Comparison of ENCODE assay signal across 1 cellular context in the genomic region with DNA sequence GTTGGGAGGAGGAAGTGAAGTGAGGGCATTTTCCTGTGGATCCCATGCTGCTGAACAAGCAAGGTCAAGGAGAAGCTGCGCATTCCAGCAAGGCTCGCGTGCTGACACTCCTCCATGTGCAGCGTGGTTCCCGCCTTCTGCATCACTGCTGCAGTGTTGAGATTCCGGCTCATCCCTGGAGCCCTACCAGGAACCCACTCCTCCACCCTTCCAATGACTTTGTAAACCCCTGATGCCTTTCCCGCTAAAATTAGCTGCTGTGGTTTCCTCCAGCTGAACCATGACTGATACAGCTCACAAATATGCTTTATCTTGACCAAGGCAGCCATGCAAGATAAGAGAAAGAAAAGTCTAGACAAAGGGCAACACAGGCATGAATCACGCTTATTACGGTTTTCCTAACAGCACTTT.
TF ChIP-seq lines count a peak whose summit lies in the region.

No MANE protein-coding gene starts in this region.

TF ChIP-seq in K562, 482 proteins besides CTCF, POLR2A, EP300 and RAD21 (continued from another document and continues in another):
- TF ChIP-seq, protein P1, sequence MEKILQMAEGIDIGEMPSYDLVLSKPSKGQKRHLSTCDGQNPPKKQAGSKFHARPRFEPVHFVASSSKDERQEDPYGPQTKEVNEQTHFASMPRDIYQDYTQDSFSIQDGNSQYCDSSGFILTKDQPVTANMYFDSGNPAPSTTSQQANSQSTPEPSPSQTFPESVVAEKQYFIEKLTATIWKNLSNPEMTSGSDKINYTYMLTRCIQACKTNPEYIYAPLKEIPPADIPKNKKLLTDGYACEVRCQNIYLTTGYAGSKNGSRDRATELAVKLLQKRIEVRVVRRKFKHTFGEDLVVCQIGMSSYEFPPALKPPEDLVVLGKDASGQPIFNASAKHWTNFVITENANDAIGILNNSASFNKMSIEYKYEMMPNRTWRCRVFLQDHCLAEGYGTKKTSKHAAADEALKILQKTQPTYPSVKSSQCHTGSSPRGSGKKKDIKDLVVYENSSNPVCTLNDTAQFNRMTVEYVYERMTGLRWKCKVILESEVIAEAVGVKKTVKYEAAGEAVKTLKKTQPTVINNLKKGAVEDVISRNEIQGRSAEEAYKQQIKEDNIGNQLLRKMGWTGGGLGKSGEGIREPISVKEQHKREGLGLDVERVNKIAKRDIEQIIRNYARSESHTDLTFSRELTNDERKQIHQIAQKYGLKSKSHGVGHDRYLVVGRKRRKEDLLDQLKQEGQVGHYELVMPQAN (IDR thresholded peaks at IDR 0.05; ENCODE audit: borderline replicate concordance), result 0 out of 2 replicates have a peak, but pooled peaks have one; percentile 28
- peak; percentile 57 for TF ChIP-seq MAFG (tag; conservative IDR thresholded peaks at IDR 0.05)
- peak; percentile 37 for TF ChIP-seq TBP (optimal IDR thresholded peaks at IDR 0.05; ENCODE audit: low read depth, low read length)
- TF ChIP-seq, protein P2, sequence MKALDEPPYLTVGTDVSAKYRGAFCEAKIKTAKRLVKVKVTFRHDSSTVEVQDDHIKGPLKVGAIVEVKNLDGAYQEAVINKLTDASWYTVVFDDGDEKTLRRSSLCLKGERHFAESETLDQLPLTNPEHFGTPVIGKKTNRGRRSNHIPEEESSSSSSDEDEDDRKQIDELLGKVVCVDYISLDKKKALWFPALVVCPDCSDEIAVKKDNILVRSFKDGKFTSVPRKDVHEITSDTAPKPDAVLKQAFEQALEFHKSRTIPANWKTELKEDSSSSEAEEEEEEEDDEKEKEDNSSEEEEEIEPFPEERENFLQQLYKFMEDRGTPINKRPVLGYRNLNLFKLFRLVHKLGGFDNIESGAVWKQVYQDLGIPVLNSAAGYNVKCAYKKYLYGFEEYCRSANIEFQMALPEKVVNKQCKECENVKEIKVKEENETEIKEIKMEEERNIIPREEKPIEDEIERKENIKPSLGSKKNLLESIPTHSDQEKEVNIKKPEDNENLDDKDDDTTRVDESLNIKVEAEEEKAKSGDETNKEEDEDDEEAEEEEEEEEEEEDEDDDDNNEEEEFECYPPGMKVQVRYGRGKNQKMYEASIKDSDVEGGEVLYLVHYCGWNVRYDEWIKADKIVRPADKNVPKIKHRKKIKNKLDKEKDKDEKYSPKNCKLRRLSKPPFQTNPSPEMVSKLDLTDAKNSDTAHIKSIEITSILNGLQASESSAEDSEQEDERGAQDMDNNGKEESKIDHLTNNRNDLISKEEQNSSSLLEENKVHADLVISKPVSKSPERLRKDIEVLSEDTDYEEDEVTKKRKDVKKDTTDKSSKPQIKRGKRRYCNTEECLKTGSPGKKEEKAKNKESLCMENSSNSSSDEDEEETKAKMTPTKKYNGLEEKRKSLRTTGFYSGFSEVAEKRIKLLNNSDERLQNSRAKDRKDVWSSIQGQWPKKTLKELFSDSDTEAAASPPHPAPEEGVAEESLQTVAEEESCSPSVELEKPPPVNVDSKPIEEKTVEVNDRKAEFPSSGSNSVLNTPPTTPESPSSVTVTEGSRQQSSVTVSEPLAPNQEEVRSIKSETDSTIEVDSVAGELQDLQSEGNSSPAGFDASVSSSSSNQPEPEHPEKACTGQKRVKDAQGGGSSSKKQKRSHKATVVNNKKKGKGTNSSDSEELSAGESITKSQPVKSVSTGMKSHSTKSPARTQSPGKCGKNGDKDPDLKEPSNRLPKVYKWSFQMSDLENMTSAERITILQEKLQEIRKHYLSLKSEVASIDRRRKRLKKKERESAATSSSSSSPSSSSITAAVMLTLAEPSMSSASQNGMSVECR (CRISPR knock-in tag; IDR thresholded peaks at IDR 0.05), result 0 out of 2 replicates have a peak, but pooled peaks have one; percentile 31
- peak; percentile 87 for TF ChIP-seq BHLHE40 (IDR thresholded peaks at IDR 0.05; ENCODE audit: low read length)
- TF ChIP-seq, protein P3, sequence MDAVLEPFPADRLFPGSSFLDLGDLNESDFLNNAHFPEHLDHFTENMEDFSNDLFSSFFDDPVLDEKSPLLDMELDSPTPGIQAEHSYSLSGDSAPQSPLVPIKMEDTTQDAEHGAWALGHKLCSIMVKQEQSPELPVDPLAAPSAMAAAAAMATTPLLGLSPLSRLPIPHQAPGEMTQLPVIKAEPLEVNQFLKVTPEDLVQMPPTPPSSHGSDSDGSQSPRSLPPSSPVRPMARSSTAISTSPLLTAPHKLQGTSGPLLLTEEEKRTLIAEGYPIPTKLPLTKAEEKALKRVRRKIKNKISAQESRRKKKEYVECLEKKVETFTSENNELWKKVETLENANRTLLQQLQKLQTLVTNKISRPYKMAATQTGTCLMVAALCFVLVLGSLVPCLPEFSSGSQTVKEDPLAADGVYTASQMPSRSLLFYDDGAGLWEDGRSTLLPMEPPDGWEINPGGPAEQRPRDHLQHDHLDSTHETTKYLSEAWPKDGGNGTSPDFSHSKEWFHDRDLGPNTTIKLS (IDR thresholded peaks at IDR 0.05; ENCODE audit: borderline replicate concordance, low read depth), result 0 out of 2 replicates have a peak, but pooled peaks have one; percentile 36
- peak; percentile 89 for TF ChIP-seq POLR2AphosphoS5 (IDR thresholded peaks at IDR 0.05; ENCODE audit: control insufficient read depth, insufficient read depth, low read depth, low read length)
- peak; percentile 80; the same call in 1 of the 2 replicates for TF ChIP-seq LEF1 (IDR thresholded peaks at IDR 0.05)
- TF ChIP-seq ZNF561 (CRISPR knock-in tag; conservative IDR thresholded peaks at IDR 0.05), result no peak
- TF ChIP-seq L3MBTL2 (IDR thresholded peaks at IDR 0.05), result peak; percentile 98
- no peak for TF ChIP-seq ZNF436 (CRISPR knock-in tag; IDR thresholded peaks at IDR 0.05)
- no peak for TF ChIP-seq FIP1L1 (IDR thresholded peaks at IDR 0.05; ENCODE audit: low read depth, low read length, poor library complexity, severe bottlenecking)
- no peak for TF ChIP-seq ZNF717 (CRISPR knock-in tag; IDR thresholded peaks at IDR 0.05)
- no peak for TF ChIP-seq TAF15 (IDR thresholded peaks at IDR 0.05; ENCODE audit: low read depth, low read length)
- 0 out of 2 replicates have a peak, but pooled peaks have one; percentile 20 for TF ChIP-seq ZNF444 (CRISPR knock-in tag; IDR thresholded peaks at IDR 0.05)
- TF ChIP-seq, protein P4, sequence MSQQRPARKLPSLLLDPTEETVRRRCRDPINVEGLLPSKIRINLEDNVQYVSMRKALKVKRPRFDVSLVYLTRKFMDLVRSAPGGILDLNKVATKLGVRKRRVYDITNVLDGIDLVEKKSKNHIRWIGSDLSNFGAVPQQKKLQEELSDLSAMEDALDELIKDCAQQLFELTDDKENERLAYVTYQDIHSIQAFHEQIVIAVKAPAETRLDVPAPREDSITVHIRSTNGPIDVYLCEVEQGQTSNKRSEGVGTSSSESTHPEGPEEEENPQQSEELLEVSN (IDR thresholded peaks at IDR 0.05; ENCODE audit: borderline replicate concordance in 1 of 2, extremely low read depth in 1 of 2, insufficient read depth in 1 of 2, insufficient read length in 1 of 2, low read depth in 1 of 2, low read length in 1 of 2, poor library complexity in 1 of 2, severe bottlenecking in 1 of 2), result peak; percentile 98 to 99
- peak; percentile 44 for TF ChIP-seq ZFP36 (IDR thresholded peaks at IDR 0.05; ENCODE audit: low read depth, low read length, partially characterized antibody)
- TF ChIP-seq ZNF384 (IDR thresholded peaks at IDR 0.05; ENCODE audit: low read depth, low read length), result no peak
- TF ChIP-seq NFYB (IDR thresholded peaks at IDR 0.05; ENCODE audit: extremely low read depth, insufficient read length), result no peak
- TF ChIP-seq, protein P5, sequence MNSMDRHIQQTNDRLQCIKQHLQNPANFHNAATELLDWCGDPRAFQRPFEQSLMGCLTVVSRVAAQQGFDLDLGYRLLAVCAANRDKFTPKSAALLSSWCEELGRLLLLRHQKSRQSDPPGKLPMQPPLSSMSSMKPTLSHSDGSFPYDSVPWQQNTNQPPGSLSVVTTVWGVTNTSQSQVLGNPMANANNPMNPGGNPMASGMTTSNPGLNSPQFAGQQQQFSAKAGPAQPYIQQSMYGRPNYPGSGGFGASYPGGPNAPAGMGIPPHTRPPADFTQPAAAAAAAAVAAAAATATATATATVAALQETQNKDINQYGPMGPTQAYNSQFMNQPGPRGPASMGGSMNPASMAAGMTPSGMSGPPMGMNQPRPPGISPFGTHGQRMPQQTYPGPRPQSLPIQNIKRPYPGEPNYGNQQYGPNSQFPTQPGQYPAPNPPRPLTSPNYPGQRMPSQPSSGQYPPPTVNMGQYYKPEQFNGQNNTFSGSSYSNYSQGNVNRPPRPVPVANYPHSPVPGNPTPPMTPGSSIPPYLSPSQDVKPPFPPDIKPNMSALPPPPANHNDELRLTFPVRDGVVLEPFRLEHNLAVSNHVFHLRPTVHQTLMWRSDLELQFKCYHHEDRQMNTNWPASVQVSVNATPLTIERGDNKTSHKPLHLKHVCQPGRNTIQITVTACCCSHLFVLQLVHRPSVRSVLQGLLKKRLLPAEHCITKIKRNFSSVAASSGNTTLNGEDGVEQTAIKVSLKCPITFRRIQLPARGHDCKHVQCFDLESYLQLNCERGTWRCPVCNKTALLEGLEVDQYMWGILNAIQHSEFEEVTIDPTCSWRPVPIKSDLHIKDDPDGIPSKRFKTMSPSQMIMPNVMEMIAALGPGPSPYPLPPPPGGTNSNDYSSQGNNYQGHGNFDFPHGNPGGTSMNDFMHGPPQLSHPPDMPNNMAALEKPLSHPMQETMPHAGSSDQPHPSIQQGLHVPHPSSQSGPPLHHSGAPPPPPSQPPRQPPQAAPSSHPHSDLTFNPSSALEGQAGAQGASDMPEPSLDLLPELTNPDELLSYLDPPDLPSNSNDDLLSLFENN (IDR thresholded peaks at IDR 0.05; ENCODE audit: low read depth in 2 of 2, low read length in 2 of 2), result peak in 1 of 2 experiments; percentile 81; a peak in 2 of 4 replicates
- TF ChIP-seq SMARCE1 (IDR thresholded peaks at IDR 0.05), result peak; percentile 97
- 0 out of 2 replicates have a peak, but pooled peaks have one; percentile 11 for TF ChIP-seq CREB1 (IDR thresholded peaks at IDR 0.05)
- peak; percentile 27; the same call in 1 of the 2 replicates for TF ChIP-seq CREB1 (CRISPR knock-in tag; IDR thresholded peaks at IDR 0.05)
- no peak for TF ChIP-seq HDAC6 (IDR thresholded peaks at IDR 0.05; ENCODE audit: low read depth, low read length)
- peak; percentile 43; the same call in 1 of the 2 replicates for TF ChIP-seq BACH1 (tag; IDR thresholded peaks at IDR 0.05)
- TF ChIP-seq, protein P6, sequence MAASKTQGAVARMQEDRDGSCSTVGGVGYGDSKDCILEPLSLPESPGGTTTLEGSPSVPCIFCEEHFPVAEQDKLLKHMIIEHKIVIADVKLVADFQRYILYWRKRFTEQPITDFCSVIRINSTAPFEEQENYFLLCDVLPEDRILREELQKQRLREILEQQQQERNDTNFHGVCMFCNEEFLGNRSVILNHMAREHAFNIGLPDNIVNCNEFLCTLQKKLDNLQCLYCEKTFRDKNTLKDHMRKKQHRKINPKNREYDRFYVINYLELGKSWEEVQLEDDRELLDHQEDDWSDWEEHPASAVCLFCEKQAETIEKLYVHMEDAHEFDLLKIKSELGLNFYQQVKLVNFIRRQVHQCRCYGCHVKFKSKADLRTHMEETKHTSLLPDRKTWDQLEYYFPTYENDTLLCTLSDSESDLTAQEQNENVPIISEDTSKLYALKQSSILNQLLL (CRISPR knock-in tag; IDR thresholded peaks at IDR 0.05; ENCODE audit: borderline replicate concordance), result no peak
- TF ChIP-seq, protein P7, sequence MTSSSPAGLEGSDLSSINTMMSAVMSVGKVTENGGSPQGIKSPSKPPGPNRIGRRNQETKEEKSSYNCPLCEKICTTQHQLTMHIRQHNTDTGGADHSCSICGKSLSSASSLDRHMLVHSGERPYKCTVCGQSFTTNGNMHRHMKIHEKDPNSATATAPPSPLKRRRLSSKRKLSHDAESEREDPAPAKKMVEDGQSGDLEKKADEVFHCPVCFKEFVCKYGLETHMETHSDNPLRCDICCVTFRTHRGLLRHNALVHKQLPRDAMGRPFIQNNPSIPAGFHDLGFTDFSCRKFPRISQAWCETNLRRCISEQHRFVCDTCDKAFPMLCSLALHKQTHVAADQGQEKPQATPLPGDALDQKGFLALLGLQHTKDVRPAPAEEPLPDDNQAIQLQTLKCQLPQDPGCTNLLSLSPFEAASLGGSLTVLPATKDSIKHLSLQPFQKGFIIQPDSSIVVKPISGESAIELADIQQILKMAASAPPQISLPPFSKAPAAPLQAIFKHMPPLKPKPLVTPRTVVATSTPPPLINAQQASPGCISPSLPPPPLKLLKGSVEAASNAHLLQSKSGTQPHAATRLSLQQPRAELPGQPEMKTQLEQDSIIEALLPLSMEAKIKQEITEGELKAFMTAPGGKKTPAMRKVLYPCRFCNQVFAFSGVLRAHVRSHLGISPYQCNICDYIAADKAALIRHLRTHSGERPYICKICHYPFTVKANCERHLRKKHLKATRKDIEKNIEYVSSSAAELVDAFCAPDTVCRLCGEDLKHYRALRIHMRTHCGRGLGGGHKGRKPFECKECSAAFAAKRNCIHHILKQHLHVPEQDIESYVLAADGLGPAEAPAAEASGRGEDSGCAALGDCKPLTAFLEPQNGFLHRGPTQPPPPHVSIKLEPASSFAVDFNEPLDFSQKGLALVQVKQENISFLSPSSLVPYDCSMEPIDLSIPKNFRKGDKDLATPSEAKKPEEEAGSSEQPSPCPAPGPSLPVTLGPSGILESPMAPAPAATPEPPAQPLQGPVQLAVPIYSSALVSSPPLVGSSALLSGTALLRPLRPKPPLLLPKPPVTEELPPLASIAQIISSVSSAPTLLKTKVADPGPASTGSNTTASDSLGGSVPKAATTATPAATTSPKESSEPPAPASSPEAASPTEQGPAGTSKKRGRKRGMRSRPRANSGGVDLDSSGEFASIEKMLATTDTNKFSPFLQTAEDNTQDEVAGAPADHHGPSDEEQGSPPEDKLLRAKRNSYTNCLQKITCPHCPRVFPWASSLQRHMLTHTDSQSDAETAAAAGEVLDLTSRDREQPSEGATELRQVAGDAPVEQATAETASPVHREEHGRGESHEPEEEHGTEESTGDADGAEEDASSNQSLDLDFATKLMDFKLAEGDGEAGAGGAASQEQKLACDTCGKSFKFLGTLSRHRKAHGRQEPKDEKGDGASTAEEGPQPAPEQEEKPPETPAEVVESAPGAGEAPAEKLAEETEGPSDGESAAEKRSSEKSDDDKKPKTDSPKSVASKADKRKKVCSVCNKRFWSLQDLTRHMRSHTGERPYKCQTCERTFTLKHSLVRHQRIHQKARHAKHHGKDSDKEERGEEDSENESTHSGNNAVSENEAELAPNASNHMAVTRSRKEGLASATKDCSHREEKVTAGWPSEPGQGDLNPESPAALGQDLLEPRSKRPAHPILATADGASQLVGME (CRISPR knock-in tag; IDR thresholded peaks at IDR 0.05), result peak; percentile 78; the same call in 1 of the 2 replicates
- no peak for TF ChIP-seq ZNF431 (CRISPR knock-in tag; IDR thresholded peaks at IDR 0.05)
- TF ChIP-seq SRSF7 (optimal IDR thresholded peaks at IDR 0.05; ENCODE audit: low read depth, low read length), result no peak
- TF ChIP-seq, protein P8, sequence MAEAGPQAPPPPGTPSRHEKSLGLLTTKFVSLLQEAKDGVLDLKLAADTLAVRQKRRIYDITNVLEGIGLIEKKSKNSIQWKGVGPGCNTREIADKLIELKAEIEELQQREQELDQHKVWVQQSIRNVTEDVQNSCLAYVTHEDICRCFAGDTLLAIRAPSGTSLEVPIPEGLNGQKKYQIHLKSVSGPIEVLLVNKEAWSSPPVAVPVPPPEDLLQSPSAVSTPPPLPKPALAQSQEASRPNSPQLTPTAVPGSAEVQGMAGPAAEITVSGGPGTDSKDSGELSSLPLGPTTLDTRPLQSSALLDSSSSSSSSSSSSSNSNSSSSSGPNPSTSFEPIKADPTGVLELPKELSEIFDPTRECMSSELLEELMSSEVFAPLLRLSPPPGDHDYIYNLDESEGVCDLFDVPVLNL (CRISPR knock-in tag; IDR thresholded peaks at IDR 0.05; ENCODE audit: low read depth), result peak; percentile 61; the same call in 1 of the 2 replicates
